In genomic region chr14:35289623-35290022, GRCh38 we compare ENCODE assay signal across 15 cellular contexts. TPM values are rescaled to one million over a fixed set of nuclear protein-coding genes. Genes with fewer than 3 reads are reported as not detected.
A peak's percentile ranks its signal among the peaks of the same experiment; 100 is the strongest.
DNase-seq lines count a peak whose midpoint lies in the region; ATAC-seq and TF ChIP-seq lines count a peak whose summit lies in the region.
"Had no signal": no experiment of that assay in that cellular context is flagged by ENCODE, and none has a peak within 500 bp of the region (broad histone marks: within the 10 kb centered on the region; RNA-seq: fewer than 3 reads in every experiment).

No MANE protein-coding gene starts in this region.

- no peaks in the 10 kb centered on the region for H3F3A ChIP-seq in smooth muscle cell (ENCODE audit: low read depth)

- no peak overlapping the region for H3K9ac ChIP-seq in smooth muscle cell (ENCODE audit: low read depth)

- 98% methylated on average over 3 of the region's 3 CpGs for whole genome bisulfite sequencing in smooth muscle cell (ENCODE audit: low lambda C conversion rate)

- peaks cover 18% of the 10 kb centered on the region for H3K36me3 Mint-ChIP-seq in activated naive CD4-positive, alpha-beta T cell treated with anti-CD3 and anti-CD28 coated beads, Interleukin-2, amount 10 ng/mL, durations not matched to agents 7 days and 5 days
- peaks cover 16% of the 10 kb centered on the region for H3K36me3 Mint-ChIP-seq in Caco-2 (ENCODE audit: insufficient read depth, unreplicated experiment)
- H3K36me3 Mint-ChIP-seq in activated T-helper 17 cell treated with anti-CD3 and anti-CD28 coated beads, Interleukin-2, amount 50 U/mL, for 72 hours (ENCODE audit: low read depth), result peaks cover 40% of the 10 kb centered on the region
- H3K36me3 Mint-ChIP-seq in stimulated activated effector memory CD8-positive, alpha-beta T cell treated with anti-CD3 and anti-CD28 coated beads, Interleukin-12 subunit alpha, Interleukin-12 subunit beta, amount 100 ng/mL, for 72 hours, result peaks cover 29% of the 10 kb centered on the region

- H3K79me2 ChIP-seq in smooth muscle cell (ENCODE audit: low read depth), result peaks cover 23% of the 10 kb centered on the region

- no peak overlapping the region for H2AFZ ChIP-seq in smooth muscle cell (ENCODE audit: low read depth)

- H3K4me1 Mint-ChIP-seq in activated naive CD4-positive, alpha-beta T cell treated with anti-CD3 and anti-CD28 coated beads, Interleukin-2, amount 10 ng/mL, durations not matched to agents 7 days and 5 days, result peaks cover 58% of the 10 kb centered on the region
- H3K4me1 Mint-ChIP-seq in Caco-2 (ENCODE audit: low read depth, unreplicated experiment), result no peaks in the 10 kb centered on the region
- peaks cover 25% of the 10 kb centered on the region for H3K4me1 Mint-ChIP-seq in activated T-helper 17 cell treated with anti-CD3 and anti-CD28 coated beads, Interleukin-2, amount 50 U/mL, for 72 hours
- peaks cover 42% of the 10 kb centered on the region for H3K4me1 Mint-ChIP-seq in stimulated activated effector memory CD8-positive, alpha-beta T cell treated with anti-CD3 and anti-CD28 coated beads, Interleukin-12 subunit alpha, Interleukin-12 subunit beta, amount 100 ng/mL, for 72 hours

- ATAC-seq in activated T-helper 17 cell treated with anti-CD3 and anti-CD28 coated beads, Interleukin-2, amount 50 U/mL, for 72 hours (replicated peaks), result no peak
- ATAC-seq in stimulated activated effector memory CD8-positive, alpha-beta T cell treated with anti-CD3 and anti-CD28 coated beads, Interleukin-12 subunit alpha, Interleukin-12 subunit beta, amount 100 ng/mL, for 72 hours, result no peak

- no peak overlapping the region for H3K4me3 ChIP-seq in Caco-2 (ENCODE audit: low read depth, low read length)
- no peak overlapping the region for H3K4me3 ChIP-seq in smooth muscle cell

- no peaks in the 10 kb centered on the region for H3K9me3 ChIP-seq in Caco-2
- H3K9me3 ChIP-seq in smooth muscle cell (replicated peaks; ENCODE audit: low read depth), result no peaks in the 10 kb centered on the region

- H3K36me3 ChIP-seq in Caco-2 (ENCODE audit: control insufficient read depth, insufficient read depth, low read length), result no peaks in the 10 kb centered on the region
- no peaks in the 10 kb centered on the region for H3K36me3 ChIP-seq in smooth muscle cell (ENCODE audit: low read depth)

- CTCF ChIA-PET in activated naive CD4-positive, alpha-beta T cell treated with anti-CD3 and anti-CD28 coated beads, Interleukin-2, amount 10 ng/mL, durations not matched to agents 7 days and 5 days (lab: Charles Lee), result no interaction called here
- CTCF ChIA-PET in Caco-2 (lab: Charles Lee), result no interaction called here

- intact Hi-C loops in Caco-2 (cut with micrococcal nuclease; ENCODE audit: unreplicated experiment), result loop anchor here (5.0 to 10.0 kb wide), 3 partner anchors 43 to 165 kb away; partner anchors contain the start of genes PPP2R3C and PRORP

- POLR2A ChIA-PET in Caco-2 (lab: Charles Lee), result no interaction called here

- peaks cover 4% of the 10 kb centered on the region for H3K27me3 Mint-ChIP-seq in activated naive CD4-positive, alpha-beta T cell treated with anti-CD3 and anti-CD28 coated beads, Interleukin-2, amount 10 ng/mL, durations not matched to agents 7 days and 5 days
- H3K27me3 Mint-ChIP-seq in Caco-2 (ENCODE audit: insufficient read depth, unreplicated experiment), result no peaks in the 10 kb centered on the region
- H3K27me3 Mint-ChIP-seq in activated T-helper 17 cell treated with anti-CD3 and anti-CD28 coated beads, Interleukin-2, amount 50 U/mL, for 72 hours, result no peaks in the 10 kb centered on the region
- H3K27me3 Mint-ChIP-seq: CD8-positive, alpha-beta memory T cell had no signal

- no peak overlapping the region for H3K4me3 Mint-ChIP-seq in activated naive CD4-positive, alpha-beta T cell treated with anti-CD3 and anti-CD28 coated beads, Interleukin-2, amount 10 ng/mL, durations not matched to agents 7 days and 5 days
- peak overlapping the region; percentile 92 for H3K4me3 Mint-ChIP-seq in Caco-2 (ENCODE audit: unreplicated experiment)
- peak overlapping the region; percentile 95 for H3K4me3 Mint-ChIP-seq in activated T-helper 17 cell treated with anti-CD3 and anti-CD28 coated beads, Interleukin-2, amount 50 U/mL, for 72 hours
- H3K4me3 Mint-ChIP-seq in stimulated activated effector memory CD8-positive, alpha-beta T cell treated with anti-CD3 and anti-CD28 coated beads, Interleukin-12 subunit alpha, Interleukin-12 subunit beta, amount 100 ng/mL, for 72 hours, result peak overlapping the region; percentile 98

- no peak for DNase-seq in activated naive CD4-positive, alpha-beta T cell treated with anti-CD3 and anti-CD28 coated beads, Interleukin-2, amount 10 ng/mL, durations not matched to agents 7 days and 5 days
- DNase-seq in activated naive CD4-positive, alpha-beta T cell (lab: John Stamatoyannopoulos, UW), result no peak
- DNase-seq in Caco-2 (no peak), NCI-H1930 (lab: John Stamatoyannopoulos, UW) (no peak), smooth muscle cell (lab: John Stamatoyannopoulos, UW; ENCODE audit: unreplicated experiment) (no peak)
- no peak for DNase-seq in stimulated activated effector memory CD8-positive, alpha-beta T cell treated with anti-CD3 and anti-CD28 coated beads, Interleukin-12 subunit alpha, Interleukin-12 subunit beta, amount 100 ng/mL, for 72 hours (ENCODE audit: low spot score in 2 of 2)
- DNase-seq in activated effector memory CD4-positive, alpha-beta T cell treated with anti-CD3 and anti-CD28 coated beads, Interleukin-2, amount 50 U/mL, for 16 hours, result no peak
- DNase-seq: AML-193; CD8-positive, alpha-beta memory T cell; NCI-H1092 treated with DMSO at 0.1 percent for 48 hours; NCI-H187; NCI-H2171; NCI-H446 treated with DMSO at 0.1 percent for 48 hours; NCI-H748 treated with DMSO at 0.1 percent for 48 hours had no signal

- no peak overlapping the region for H3K27ac ChIP-seq in smooth muscle cell (ENCODE audit: low read depth)

- TF ChIP-seq CTCF in Caco-2 (IDR thresholded peaks at IDR 0.05; ENCODE audit: insufficient read depth in 1 of 2, low read depth in 1 of 2, low read length in 1 of 2, severe bottlenecking in 1 of 2, unreplicated experiment in 1 of 2), result no peak
- TF ChIP-seq CTCF in smooth muscle cell (IDR thresholded peaks at IDR 0.05; ENCODE audit: borderline replicate concordance, insufficient read depth, poor library complexity, severe bottlenecking), result no peak

- H3K4me2 ChIP-seq in smooth muscle cell, result no peak overlapping the region

- H3K4me1 ChIP-seq in Caco-2, result peaks cover 8% of the 10 kb centered on the region
- peaks cover 14% of the 10 kb centered on the region for H3K4me1 ChIP-seq in smooth muscle cell (ENCODE audit: low read depth)

- H3K9me3 Mint-ChIP-seq in activated naive CD4-positive, alpha-beta T cell treated with anti-CD3 and anti-CD28 coated beads, Interleukin-2, amount 10 ng/mL, durations not matched to agents 7 days and 5 days, result no peaks in the 10 kb centered on the region
- no peaks in the 10 kb centered on the region for H3K9me3 Mint-ChIP-seq in Caco-2 (ENCODE audit: unreplicated experiment)
- H3K9me3 Mint-ChIP-seq in activated T-helper 17 cell treated with anti-CD3 and anti-CD28 coated beads, Interleukin-2, amount 50 U/mL, for 72 hours, result no peaks in the 10 kb centered on the region
- H3K9me3 Mint-ChIP-seq in stimulated activated effector memory CD8-positive, alpha-beta T cell treated with anti-CD3 and anti-CD28 coated beads, Interleukin-12 subunit alpha, Interleukin-12 subunit beta, amount 100 ng/mL, for 72 hours, result no peaks in the 10 kb centered on the region
- H3K9me3 Mint-ChIP-seq: CD8-positive, alpha-beta memory T cell had no signal

- peaks cover 16% of the 10 kb centered on the region for H4K20me1 ChIP-seq in smooth muscle cell (ENCODE audit: low read depth)

- H3K27ac Mint-ChIP-seq in activated naive CD4-positive, alpha-beta T cell treated with anti-CD3 and anti-CD28 coated beads, Interleukin-2, amount 10 ng/mL, durations not matched to agents 7 days and 5 days, result peak overlapping the region; percentile 72
- no peak overlapping the region for H3K27ac Mint-ChIP-seq in Caco-2 (ENCODE audit: unreplicated experiment)
- no peak overlapping the region for H3K27ac Mint-ChIP-seq in activated T-helper 17 cell treated with anti-CD3 and anti-CD28 coated beads, Interleukin-2, amount 50 U/mL, for 72 hours
- peak overlapping the region; percentile 29 for H3K27ac Mint-ChIP-seq in stimulated activated effector memory CD8-positive, alpha-beta T cell treated with anti-CD3 and anti-CD28 coated beads, Interleukin-12 subunit alpha, Interleukin-12 subunit beta, amount 100 ng/mL, for 72 hours

- no TSS peak for BruUV-seq in Caco-2 (replicated peaks; lab: Mats Ljungman, UMichigan)

- H3K27me3 ChIP-seq in Caco-2 (replicated peaks; ENCODE audit: control insufficient read depth, insufficient read depth, low read length), result no peaks in the 10 kb centered on the region
- no peaks in the 10 kb centered on the region for H3K27me3 ChIP-seq in smooth muscle cell (ENCODE audit: low read depth)

RNA-seq across cellular contexts. Expression of gene PSMA6, which starts 2.6 kb away (rescaled TPM):
- 246 and 247 TPM in 2 replicates for total RNA-seq in Caco-2 (2022)
- total RNA-seq in activated T-helper 17 cell treated with anti-CD3 and anti-CD28 coated beads, Interleukin-2, amount 50 U/mL, for 72 hours, result 100 to 1,000 TPM; 295 to 386 TPM
- total RNA-seq in smooth muscle cell, result 250 and 315 TPM in 2 replicates
- polyA plus RNA-seq in smooth muscle cell, result 251 and 255 TPM in 2 replicates

Comparison
In these comparisons a context has a peak if more than half of its experiments do, and no peak if none do; other contexts are left out.
1. H3K27ac Mint-ChIP-seq: peak in activated naive CD4-positive, alpha-beta T cell treated with anti-CD3 and anti-CD28 coated beads, Interleukin-2, amount 10 ng/mL, durations not matched to agents 7 days and 5 days (single experiment) and stimulated activated effector memory CD8-positive, alpha-beta T cell treated with anti-CD3 and anti-CD28 coated beads, Interleukin-12 subunit alpha, Interleukin-12 subunit beta, amount 100 ng/mL, for 72 hours (single experiment); none in Caco-2 (single experiment) and activated T-helper 17 cell treated with anti-CD3 and anti-CD28 coated beads, Interleukin-2, amount 50 U/mL, for 72 hours (single experiment).